18 cellular contexts compared by ENCODE assay signal in the genomic region with DNA sequence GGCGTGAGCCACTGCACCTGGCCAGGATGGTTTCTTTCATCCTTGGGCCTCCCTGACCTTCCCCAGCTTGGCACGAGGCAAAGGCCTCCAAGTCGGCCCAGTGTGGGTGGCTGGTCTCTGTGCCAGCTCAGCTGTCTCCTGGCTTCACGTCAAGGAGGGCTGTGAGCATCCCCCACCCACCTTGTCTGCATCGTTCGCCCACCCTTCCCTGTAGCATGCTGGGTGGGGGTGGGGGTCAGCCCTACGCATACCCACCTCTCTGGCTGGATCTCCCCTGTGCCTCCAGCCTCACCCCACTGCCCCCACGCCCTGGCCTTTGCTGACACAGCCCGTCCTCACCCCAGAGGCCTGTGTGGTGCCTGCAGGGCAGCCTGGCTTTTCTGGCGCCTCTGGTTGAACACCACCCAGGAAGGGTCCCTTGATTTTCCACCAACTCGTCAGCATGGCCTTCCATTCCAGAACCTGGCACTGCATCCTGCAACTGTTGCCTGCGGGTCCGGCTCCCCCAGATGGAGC. TPM values are rescaled to one million over a fixed set of nuclear protein-coding genes. Genes with fewer than 3 reads are reported as not detected.
DNase-seq lines count a peak whose midpoint lies in the region; ATAC-seq and TF ChIP-seq lines count a peak whose summit lies in the region.
"Had no signal": no experiment of that assay in that cellular context is flagged by ENCODE, and none has a peak within 500 bp of the region (broad histone marks: within the 10 kb centered on the region; RNA-seq: fewer than 3 reads in every experiment).

No MANE protein-coding gene starts in this region.

- no peaks in the 10 kb centered on the region for H3K27me3 ChIP-seq in heart left ventricle
- no peaks in the 10 kb centered on the region for H3K27me3 ChIP-seq in NT2/D1 (ENCODE audit: insufficient read depth, insufficient read length)

- H3K36me3 ChIP-seq in heart left ventricle = no peaks in the 10 kb centered on the region
- H3K36me3 ChIP-seq in NT2/D1 (ENCODE audit: insufficient read depth, insufficient read length, low read length) = no peaks in the 10 kb centered on the region
- H3K36me3 ChIP-seq: HAP-1 had no signal

- TF ChIP-seq CTCF in heart left ventricle (IDR thresholded peaks at IDR 0.05) = no peak

- TF ChIP-seq POLR2A in heart left ventricle (IDR thresholded peaks at IDR 0.05) = no peak

- DNase-seq in Right ventricle myocardium superior = peak; percentile 30
- DNase-seq in heart left ventricle = no peak
- peak; percentile 1 for DNase-seq in H4 (ENCODE audit: low spot score)
- no peak for DNase-seq in NT2/D1 (ENCODE audit: low read depth, low spot score)
- DNase-seq in DMS79 treated with DMSO at 0.1 percent for 48 hours (lab: John Stamatoyannopoulos, UW) = no peak
- no peak for DNase-seq in NCI-H510A (lab: John Stamatoyannopoulos, UW)
- DNase-seq in NCI-H1092 (lab: John Stamatoyannopoulos, UW) = no peak
- DNase-seq in activated CD4-positive, alpha-beta T cell treated with anti-CD3 and anti-CD28 coated beads, Interleukin-2, amount 50 U/mL, for 48 hours = no peak
- DNase-seq: C1 segment of cervical spinal cord; CD4-positive, alpha-beta memory T cell; DMS153; DND-41; GF-D8; HFFc6 had no signal

- peak overlapping the region; percentile 32 for H3K9ac ChIP-seq in NT2/D1 (ENCODE audit: insufficient read length, low read depth)
- H3K9ac ChIP-seq: KMS-11 had no signal

- H3K4me3 ChIP-seq in heart left ventricle = no peak overlapping the region
- no peak overlapping the region for H3K4me3 ChIP-seq in NT2/D1 (ENCODE audit: insufficient read length, low read depth)
- H3K4me3 ChIP-seq: HAP-1 had no signal

- WGBS in heart left ventricle, 4 donors = 78 to 88% (median 87%) methylated on average over 9 to 13 of the region's 13 CpGs

- intact Hi-C loops in Right ventricle myocardium superior (cut with DNase I) = no loop called here
- intact Hi-C loops in heart left ventricle (cut with DNase I) = loop anchor here in 1 of 10 donors (5.0 kb wide), 1 partner anchor 100 kb away; the partner anchor contains the start of gene BRD3OS

- H3K9me3 ChIP-seq in heart left ventricle (no peaks in the 10 kb centered on the region), NT2/D1 (ENCODE audit: insufficient read depth, low read length) (no peaks in the 10 kb centered on the region)
- H3K9me3 ChIP-seq: HAP-1 had no signal

- no peak overlapping the region for H3K27ac ChIP-seq in heart left ventricle
- H3K27ac ChIP-seq: 22Rv1, KMS-11 had no signal

- H3K4me1 ChIP-seq in heart left ventricle (peaks cover 0 to 16% (median 9%) of the 10 kb centered on the region in 12 donors), NT2/D1 (ENCODE audit: insufficient read depth, insufficient read length) (peaks cover 24% of the 10 kb centered on the region)
- H3K4me1 ChIP-seq: HAP-1 had no signal

- ATAC-seq in Right ventricle myocardium superior (ENCODE audit: poor library complexity) (no peak), heart left ventricle (no peak)
- ATAC-seq: HepG2 had no signal

RNA-seq across cellular contexts. Expression of gene WDR5, which starts 8.8 kb away (rescaled TPM):
- total RNA-seq in Right ventricle myocardium superior = 17.5 TPM
- total RNA-seq in heart left ventricle = 10 to 100 TPM; 13.1 to 23.8 (median 17.2) TPM
- polyA plus RNA-seq in heart left ventricle = 10 to 100 TPM; 12.9 to 24.7 TPM
- total RNA-seq in H4 (2014; rRNA removed; shearing (Covaris generic)) = 26.4 and 30.7 TPM in 2 replicates

RNA-seq across cellular contexts. Expression of gene RNU6ATAC, which starts 37.2 kb away (rescaled TPM):
- total RNA-seq in Right ventricle myocardium superior = 351 TPM
- 100 to 1,000 TPM in 1 of 9 donors, 10 to 100 TPM in 5, not detected in 3; 17.3 to 178 (median 80.1) TPM for total RNA-seq in heart left ventricle
- not detected for polyA plus RNA-seq in heart left ventricle
- total RNA-seq in H4 (2014; rRNA removed; shearing (Covaris generic)) = not detected in 2 replicates
- polyA plus RNA-seq: CD4-positive, alpha-beta memory T cell; HepG2 had no signal

RNA-seq across cellular contexts. Expression of gene BRD3, which starts 59.3 kb away (rescaled TPM):
- 23.2 TPM for total RNA-seq in Right ventricle myocardium superior
- total RNA-seq in heart left ventricle = 10 to 100 TPM; 14.0 to 37.3 (median 29.3) TPM
- polyA plus RNA-seq in heart left ventricle = 10 to 100 TPM; 10.3 to 10.9 TPM
- total RNA-seq in H4 (2014; rRNA removed; shearing (Covaris generic)) = 2.5 TPM in 2 replicates

Comparison
In these comparisons a context has a peak if more than half of its experiments do, and no peak if none do; other contexts are left out.
1. DNase-seq: peak in Right ventricle myocardium superior (single experiment) and H4 (single experiment); none in heart left ventricle (0 of 5), NT2/D1 (single experiment), DMS79 treated with DMSO at 0.1 percent for 48 hours (single experiment), NCI-H510A (single experiment), NCI-H1092 (single experiment) and activated CD4-positive, alpha-beta T cell treated with anti-CD3 and anti-CD28 coated beads, Interleukin-2, amount 50 U/mL, for 48 hours (0 of 2).